ENCODE assay signal across 1 cellular context in the genomic region with DNA sequence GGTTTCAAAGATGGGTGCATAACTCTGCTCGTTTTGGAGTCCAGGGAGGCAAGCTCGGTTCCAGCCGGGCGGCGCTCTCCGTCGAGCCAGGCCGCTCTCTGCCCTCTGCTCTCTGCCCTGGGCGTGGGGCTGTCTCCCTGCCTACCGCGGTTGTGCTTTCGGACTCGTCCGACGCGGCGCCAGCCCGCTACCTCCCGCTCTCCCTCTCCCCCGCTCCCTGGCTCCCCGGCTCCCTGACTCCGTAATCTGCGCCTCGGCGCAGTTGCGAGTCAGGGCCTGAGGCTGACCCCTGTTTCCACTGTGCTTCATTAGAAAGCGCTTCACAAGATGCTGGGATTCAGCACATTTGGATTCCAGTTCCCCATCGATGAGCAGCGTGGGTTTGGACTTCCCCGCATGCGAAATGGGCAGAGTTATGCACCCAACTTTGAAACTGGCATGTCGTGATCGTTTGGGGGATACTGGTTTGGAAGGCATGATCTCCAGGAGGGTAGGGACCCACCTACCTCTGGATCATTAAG.
TF ChIP-seq lines count a peak whose summit lies in the region.

No MANE protein-coding gene starts in this region.

TF ChIP-seq in IMR-90, 13 proteins besides CTCF, POLR2A, EP300 and RAD21 (continued from another document):
- TF ChIP-seq, protein P1, sequence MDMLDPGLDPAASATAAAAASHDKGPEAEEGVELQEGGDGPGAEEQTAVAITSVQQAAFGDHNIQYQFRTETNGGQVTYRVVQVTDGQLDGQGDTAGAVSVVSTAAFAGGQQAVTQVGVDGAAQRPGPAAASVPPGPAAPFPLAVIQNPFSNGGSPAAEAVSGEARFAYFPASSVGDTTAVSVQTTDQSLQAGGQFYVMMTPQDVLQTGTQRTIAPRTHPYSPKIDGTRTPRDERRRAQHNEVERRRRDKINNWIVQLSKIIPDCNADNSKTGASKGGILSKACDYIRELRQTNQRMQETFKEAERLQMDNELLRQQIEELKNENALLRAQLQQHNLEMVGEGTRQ (IDR thresholded peaks at IDR 0.05; ENCODE audit: low read depth, low read length) = no peak
- TF ChIP-seq, protein P2, sequence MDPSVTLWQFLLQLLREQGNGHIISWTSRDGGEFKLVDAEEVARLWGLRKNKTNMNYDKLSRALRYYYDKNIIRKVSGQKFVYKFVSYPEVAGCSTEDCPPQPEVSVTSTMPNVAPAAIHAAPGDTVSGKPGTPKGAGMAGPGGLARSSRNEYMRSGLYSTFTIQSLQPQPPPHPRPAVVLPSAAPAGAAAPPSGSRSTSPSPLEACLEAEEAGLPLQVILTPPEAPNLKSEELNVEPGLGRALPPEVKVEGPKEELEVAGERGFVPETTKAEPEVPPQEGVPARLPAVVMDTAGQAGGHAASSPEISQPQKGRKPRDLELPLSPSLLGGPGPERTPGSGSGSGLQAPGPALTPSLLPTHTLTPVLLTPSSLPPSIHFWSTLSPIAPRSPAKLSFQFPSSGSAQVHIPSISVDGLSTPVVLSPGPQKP (IDR thresholded peaks at IDR 0.05; ENCODE audit: borderline replicate concordance, low read depth, low read length) = no peak
